9 cellular contexts compared by ENCODE assay signal in genomic region chr5:139394654-139395566, GRCh38. TPM values are rescaled to one million over a fixed set of nuclear protein-coding genes. Genes with fewer than 3 reads are reported as not detected.
A peak's percentile ranks its signal among the peaks of the same experiment; 100 is the strongest.
DNase-seq lines count a peak whose midpoint lies in the region; ATAC-seq and TF ChIP-seq lines count a peak whose summit lies in the region.
"Had no signal": no experiment of that assay in that cellular context is flagged by ENCODE, and none has a peak within 500 bp of the region (broad histone marks: within the 10 kb centered on the region; RNA-seq: fewer than 3 reads in every experiment).

TSS of gene PROB1 (minus strand) at chr5:139395104. CDS start at chr5:139395081, 23 bp downstream.

- H3K9me3 Mint-ChIP-seq in activated CD4-positive, alpha-beta T cell treated with anti-CD3 and anti-CD28 coated beads, Interleukin-2, amount 10 ng/mL, durations not matched to agents 7 days and 5 days = no peaks in the 10 kb centered on the region
- no peaks in the 10 kb centered on the region for H3K9me3 Mint-ChIP-seq in central memory CD8-positive, alpha-beta T cell

- H3K27ac ChIP-seq in lung (ENCODE audit: low read depth in 1 of 2, low read length in 1 of 2) (peak within 1 kb of the TSS; percentile 17 to 93), thyroid gland (peak within 1 kb of the TSS in 2 of 3 donors; percentile 50 to 56)

- no peak for ATAC-seq in central memory CD8-positive, alpha-beta T cell (replicated peaks; ENCODE audit: extremely low read depth, poor library complexity, severe bottlenecking)
- ATAC-seq in lung (ENCODE audit: insufficient read depth, low FRiP score) = no peak
- ATAC-seq in GM21576 (IDR thresholded peaks at IDR 0.05; ENCODE audit: unreplicated experiment) = no peak

- H3K4me3 Mint-ChIP-seq in activated CD4-positive, alpha-beta T cell treated with anti-CD3 and anti-CD28 coated beads, Interleukin-2, amount 10 ng/mL, durations not matched to agents 7 days and 5 days = peak within 1 kb of the TSS; percentile 87
- H3K4me3 Mint-ChIP-seq in central memory CD8-positive, alpha-beta T cell = peak within 1 kb of the TSS; percentile 87

- H3K27ac Mint-ChIP-seq in activated CD4-positive, alpha-beta T cell treated with anti-CD3 and anti-CD28 coated beads, Interleukin-2, amount 10 ng/mL, durations not matched to agents 7 days and 5 days = no peak within 1 kb of the TSS
- no peak within 1 kb of the TSS for H3K27ac Mint-ChIP-seq in central memory CD8-positive, alpha-beta T cell (ENCODE audit: low read depth)

- no peak for TF ChIP-seq CTCF in lung (IDR thresholded peaks at IDR 0.05; ENCODE audit: control extremely low read depth, extremely low read depth)
- no peak for TF ChIP-seq CTCF in thyroid gland (IDR thresholded peaks at IDR 0.05)

- H3K27me3 ChIP-seq in lung (ENCODE audit: control insufficient read depth, insufficient read depth) = no peaks in the 10 kb centered on the region
- H3K27me3 ChIP-seq in thyroid gland = no peaks in the 10 kb centered on the region

- peaks cover 49% of the 10 kb centered on the region for H3K4me1 Mint-ChIP-seq in activated CD4-positive, alpha-beta T cell treated with anti-CD3 and anti-CD28 coated beads, Interleukin-2, amount 10 ng/mL, durations not matched to agents 7 days and 5 days
- H3K4me1 Mint-ChIP-seq in central memory CD8-positive, alpha-beta T cell = peaks cover 38% of the 10 kb centered on the region

- TF ChIP-seq POLR2A in thyroid gland (IDR thresholded peaks at IDR 0.05) = peak in 1 of 2 donors; percentile 36

- H3K27me3 Mint-ChIP-seq in activated CD4-positive, alpha-beta T cell treated with anti-CD3 and anti-CD28 coated beads, Interleukin-2, amount 10 ng/mL, durations not matched to agents 7 days and 5 days = no peaks in the 10 kb centered on the region
- no peaks in the 10 kb centered on the region for H3K27me3 Mint-ChIP-seq in central memory CD8-positive, alpha-beta T cell

- H3K36me3 ChIP-seq in lung (ENCODE audit: control insufficient read depth in 2 of 2, insufficient read depth in 2 of 2, low read length in 2 of 2) = no peaks in the 10 kb centered on the region
- no peaks in the 10 kb centered on the region for H3K36me3 ChIP-seq in thyroid gland

- H3K36me3 Mint-ChIP-seq in activated CD4-positive, alpha-beta T cell treated with anti-CD3 and anti-CD28 coated beads, Interleukin-2, amount 10 ng/mL, durations not matched to agents 7 days and 5 days (ENCODE audit: low read depth) = peaks cover 15% of the 10 kb centered on the region
- H3K36me3 Mint-ChIP-seq in central memory CD8-positive, alpha-beta T cell (ENCODE audit: insufficient read depth) = peaks cover 12% of the 10 kb centered on the region

- H3K4me3 ChIP-seq in lung (peak within 1 kb of the TSS; percentile 14), thyroid gland (replicated peaks in 1 of 3) (peak within 1 kb of the TSS in 2 of 3 donors; percentile 21 to 36)

- CTCF ChIA-PET in activated CD4-positive, alpha-beta T cell treated with anti-CD3 and anti-CD28 coated beads, Interleukin-2, amount 10 ng/mL, durations not matched to agents 7 days and 5 days (lab: Charles Lee) = interaction anchor here (0.6 to 1.7 kb wide), 6 partner anchors 9 to 981 kb away, joined by 3 to 4 read pairs (median 3); partner anchors contain the start of gene SPATA24

- whole genome bisulfite sequencing in lung, 2 donors = 35 to 59% methylated on average over 76 of the region's 76 CpGs
- 32 to 35% methylated on average over 11 to 18 of the region's 76 CpGs for WGBS in thyroid gland, 2 donors

- peaks cover 0 to 23% of the 10 kb centered on the region in 2 donors for H3K4me1 ChIP-seq in lung (ENCODE audit: control insufficient read depth in 2 of 2, insufficient read depth in 2 of 2, low read length in 2 of 2)
- peaks cover 15 to 36% of the 10 kb centered on the region in 2 donors for H3K4me1 ChIP-seq in thyroid gland

- intact Hi-C loops in thyroid gland (cut with DNase I) = no loop called here

- H3K9me3 ChIP-seq in lung (ENCODE audit: control insufficient read depth in 2 of 2, insufficient read depth in 1 of 2, low read length in 1 of 2) = peaks cover 0 to 2% of the 10 kb centered on the region in 2 donors
- H3K9me3 ChIP-seq in thyroid gland = no peaks in the 10 kb centered on the region

- DNase-seq in activated CD4-positive, alpha-beta T cell treated with anti-CD3 and anti-CD28 coated beads, Interleukin-2, amount 10 ng/mL, durations not matched to agents 7 days and 5 days = no peak
- no peak for DNase-seq in activated CD4-positive, alpha-beta T cell treated with anti-CD3 and anti-CD28 coated beads for 1 hour
- DNase-seq in central memory CD8-positive, alpha-beta T cell (ENCODE audit: low spot score in 2 of 2) = no peak
- DNase-seq in lung (ENCODE audit: low spot score) (no peak), thyroid gland (peak; percentile 17 to 21), NCI-H1436 treated with DMSO at 0.1 percent for 48 hours (lab: John Stamatoyannopoulos, UW) (no peak), glomerular visceral epithelial cell (ENCODE audit: extremely low spot score) (no peak)
- DNase-seq: kidney glomerular epithelial cell had no signal

- POLR2A ChIA-PET in activated CD4-positive, alpha-beta T cell treated with anti-CD3 and anti-CD28 coated beads, Interleukin-2, amount 10 ng/mL, durations not matched to agents 7 days and 5 days (lab: Charles Lee) = no interaction called here

RNA-seq across cellular contexts. Expression of gene PROB1, which starts in this region (rescaled TPM):
- total RNA-seq in activated CD4-positive, alpha-beta T cell treated with anti-CD3 and anti-CD28 coated beads, Interleukin-2, amount 10 ng/mL, durations not matched to agents 7 days and 5 days = 1 to 10 TPM; 3.3 to 3.4 TPM
- total RNA-seq in lung (1 to 10 TPM in 1 of 2 donors, under 1 TPM in 1; 0.46 to 2.2 TPM), thyroid gland (1 to 10 TPM; 1.6 to 4.2 (median 1.9) TPM)
- polyA plus RNA-seq in lung = under 1 TPM; 0.33 to 0.98 TPM

Comparison
In these comparisons a context has a peak if more than half of its experiments do, and no peak if none do; other contexts are left out.
1. DNase-seq: peak in thyroid gland (2 of 2); none in activated CD4-positive, alpha-beta T cell treated with anti-CD3 and anti-CD28 coated beads, Interleukin-2, amount 10 ng/mL, durations not matched to agents 7 days and 5 days (single experiment), activated CD4-positive, alpha-beta T cell treated with anti-CD3 and anti-CD28 coated beads for 1 hour (single experiment), central memory CD8-positive, alpha-beta T cell (0 of 2), lung (single experiment), NCI-H1436 treated with DMSO at 0.1 percent for 48 hours (single experiment) and glomerular visceral epithelial cell (single experiment).